15 cellular contexts compared by ENCODE assay signal in the genomic region with DNA sequence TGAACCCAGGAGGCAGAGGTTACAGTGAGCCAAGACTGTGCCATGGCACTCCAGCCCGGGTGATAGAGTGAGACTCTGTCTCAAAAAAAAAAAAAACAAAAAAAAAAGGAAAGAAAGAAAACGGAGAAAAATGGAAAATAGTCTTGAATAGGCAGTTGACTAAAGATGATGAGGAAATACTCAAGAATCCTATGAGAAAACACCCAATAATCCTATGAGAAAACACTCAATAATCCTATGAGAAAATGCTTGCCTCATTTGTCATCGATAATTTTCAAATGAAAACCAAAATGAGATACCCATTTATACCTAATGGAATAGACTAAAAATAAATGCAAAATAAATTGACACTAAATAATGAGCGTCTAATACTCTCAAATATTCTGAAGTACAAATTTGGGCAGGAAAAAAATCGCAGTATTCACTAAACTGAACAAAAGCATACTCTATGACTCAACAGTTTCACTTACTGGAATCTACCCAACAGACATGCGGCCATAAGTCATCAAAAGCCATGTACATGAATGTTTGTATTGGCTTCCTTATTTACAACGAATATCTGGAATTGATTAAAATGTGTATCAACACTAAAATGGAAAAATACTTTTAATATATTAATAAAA.
DNase-seq lines count a peak whose midpoint lies in the region; ATAC-seq and TF ChIP-seq lines count a peak whose summit lies in the region.
"Had no signal": no experiment of that assay in that cellular context is flagged by ENCODE, and none has a peak within 500 bp of the region (broad histone marks: within the 10 kb centered on the region; RNA-seq: fewer than 3 reads in every experiment).

No MANE protein-coding gene starts in this region.

- no peak overlapping the region for H3K4me3 Mint-ChIP-seq in chondrocyte (ENCODE audit: unreplicated experiment)
- H3K4me3 Mint-ChIP-seq: activated naive CD8-positive, alpha-beta T cell treated with anti-CD3 and anti-CD28 coated beads, Interleukin-2, amount 50 U/mL, for 24 hours; naive thymus-derived CD8-positive, alpha-beta T cell had no signal

- H3K4me1 ChIP-seq in PC-3 (ENCODE audit: insufficient read depth, low read length) = peaks cover 24% of the 10 kb centered on the region
- H3K4me1 ChIP-seq in lower lobe of right lung = no peaks in the 10 kb centered on the region
- H3K4me1 ChIP-seq: esophagus squamous epithelium had no signal

- POLR2A ChIA-PET in PC-3 (lab: Charles Lee; ENCODE audit: unreplicated experiment) = no interaction called here

- no TSS peak for BruUV-seq in PC-3 (replicated peaks; lab: Mats Ljungman, UMichigan)

- no peaks in the 10 kb centered on the region for H3F3A ChIP-seq in PC-3 (ENCODE audit: low read length, unreplicated experiment)

- CTCF ChIA-PET in PC-3 (lab: Charles Lee) = no interaction called here

- H3K36me3 ChIP-seq in PC-3 (ENCODE audit: low read depth, low read length) (no peaks in the 10 kb centered on the region), lower lobe of right lung (no peaks in the 10 kb centered on the region)
- H3K36me3 ChIP-seq: esophagus squamous epithelium had no signal

- H3K4me3 ChIP-seq in PC-3 (ENCODE audit: low read length) (no peak overlapping the region), lower lobe of right lung (no peak overlapping the region)
- H3K4me3 ChIP-seq: esophagus squamous epithelium had no signal

- H3K4me1 Mint-ChIP-seq in chondrocyte (ENCODE audit: low read depth) = peaks cover 39% of the 10 kb centered on the region
- H3K4me1 Mint-ChIP-seq: activated naive CD8-positive, alpha-beta T cell treated with anti-CD3 and anti-CD28 coated beads, Interleukin-2, amount 50 U/mL, for 24 hours; naive thymus-derived CD8-positive, alpha-beta T cell had no signal

- H3K27ac ChIP-seq in PC-3 (ENCODE audit: low read length) = no peak overlapping the region
- no peak overlapping the region for H3K27ac ChIP-seq in lower lobe of right lung
- H3K27ac ChIP-seq: esophagus squamous epithelium had no signal

- peaks cover 16% of the 10 kb centered on the region for H3K9me3 Mint-ChIP-seq in chondrocyte (ENCODE audit: low read depth)

- intact Hi-C loops in PC-3 (cut with micrococcal nuclease) (loop anchor here (10.0 kb wide), 1 partner anchor 732 kb away; a partner anchor contains a TSS), lower lobe of right lung (cut with DNase I) (no loop called here)

- H3K27me3 Mint-ChIP-seq in chondrocyte (ENCODE audit: low read depth) = no peaks in the 10 kb centered on the region
- H3K27me3 Mint-ChIP-seq: activated naive CD8-positive, alpha-beta T cell treated with anti-CD3 and anti-CD28 coated beads, Interleukin-2, amount 50 U/mL, for 24 hours; naive thymus-derived CD8-positive, alpha-beta T cell had no signal

- H3K4me2 ChIP-seq in PC-3 (ENCODE audit: low read length) = peak overlapping the region; percentile 20; the same call in 1 of the 2 replicates

- no peaks in the 10 kb centered on the region for H3K79me2 ChIP-seq in PC-3 (ENCODE audit: low read length)

- no peaks in the 10 kb centered on the region for H3K9me2 ChIP-seq in PC-3 (replicated peaks; ENCODE audit: low read length)

- no peak overlapping the region for H3K9ac ChIP-seq in PC-3 (ENCODE audit: low read length)

- TF ChIP-seq CTCF in PC-3 (conservative IDR thresholded peaks at IDR 0.05; ENCODE audit: low read depth, low read length) (no peak), chondrocyte (IDR thresholded peaks at IDR 0.05) (no peak), lower lobe of right lung (IDR thresholded peaks at IDR 0.05) (no peak)

- H4K20me1 ChIP-seq in PC-3 (ENCODE audit: low read length) = no peaks in the 10 kb centered on the region

- H3K27ac Mint-ChIP-seq in chondrocyte (ENCODE audit: unreplicated experiment) = peak overlapping the region; percentile 62
- H3K27ac Mint-ChIP-seq: activated naive CD8-positive, alpha-beta T cell treated with anti-CD3 and anti-CD28 coated beads, Interleukin-2, amount 50 U/mL, for 24 hours; naive thymus-derived CD8-positive, alpha-beta T cell had no signal

- H3K36me3 Mint-ChIP-seq in chondrocyte (ENCODE audit: low read depth) = peaks cover 1% of the 10 kb centered on the region
- H3K36me3 Mint-ChIP-seq: naive thymus-derived CD8-positive, alpha-beta T cell had no signal

- H3K27me3 ChIP-seq in PC-3 (ENCODE audit: low read length) (no peaks in the 10 kb centered on the region), lower lobe of right lung (ENCODE audit: low read depth) (no peaks in the 10 kb centered on the region)
- H3K27me3 ChIP-seq: esophagus squamous epithelium had no signal

- H3K9me3 ChIP-seq in PC-3 (ENCODE audit: low read length) (no peaks in the 10 kb centered on the region), lower lobe of right lung (no peaks in the 10 kb centered on the region)
- H3K9me3 ChIP-seq: esophagus squamous epithelium had no signal

- no peak overlapping the region for H2AFZ ChIP-seq in PC-3 (ENCODE audit: low read length)

- DNase-seq in Daoy (ENCODE audit: low read depth) (peak; percentile 55), PC-3 (peak; percentile 62), chondrocyte (ENCODE audit: low spot score) (no peak), non-pigmented ciliary epithelial cell (ENCODE audit: low read depth) (peak; percentile 79), GM03348 (ENCODE audit: low spot score) (no peak), NCI-H82 (lab: John Stamatoyannopoulos, UW) (no peak), lower lobe of right lung (no peak)
- DNase-seq: activated CD4-positive, alpha-beta T cell treated with anti-CD3 and anti-CD28 coated beads, Interleukin-2, amount 50 U/mL, for 4 hours; activated naive CD8-positive, alpha-beta T cell treated with anti-CD3 and anti-CD28 coated beads, Interleukin-2, amount 50 U/mL, for 24 hours; activated T-cell treated with anti-CD3 and anti-CD28 coated beads, Interleukin-2, amount 50 U/mL, for 48 hours; dermis blood vessel endothelial cell; esophagus squamous epithelium; naive thymus-derived CD8-positive, alpha-beta T cell; NCI-H187 had no signal

- ATAC-seq in PC-3 (no peak), GM18519 (IDR thresholded peaks at IDR 0.05; ENCODE audit: low FRiP score, unreplicated experiment) (no peak), lower lobe of right lung (no peak)
- ATAC-seq: activated naive CD8-positive, alpha-beta T cell treated with anti-CD3 and anti-CD28 coated beads, Interleukin-2, amount 50 U/mL, for 24 hours; naive thymus-derived CD8-positive, alpha-beta T cell had no signal

Comparison
In these comparisons a context has a peak if more than half of its experiments do, and no peak if none do; other contexts are left out.
1. DNase-seq: peak in Daoy (single experiment), PC-3 (single experiment) and non-pigmented ciliary epithelial cell (single experiment); none in chondrocyte (single experiment), GM03348 (single experiment), NCI-H82 (single experiment) and lower lobe of right lung (single experiment).